In the genomic region with DNA sequence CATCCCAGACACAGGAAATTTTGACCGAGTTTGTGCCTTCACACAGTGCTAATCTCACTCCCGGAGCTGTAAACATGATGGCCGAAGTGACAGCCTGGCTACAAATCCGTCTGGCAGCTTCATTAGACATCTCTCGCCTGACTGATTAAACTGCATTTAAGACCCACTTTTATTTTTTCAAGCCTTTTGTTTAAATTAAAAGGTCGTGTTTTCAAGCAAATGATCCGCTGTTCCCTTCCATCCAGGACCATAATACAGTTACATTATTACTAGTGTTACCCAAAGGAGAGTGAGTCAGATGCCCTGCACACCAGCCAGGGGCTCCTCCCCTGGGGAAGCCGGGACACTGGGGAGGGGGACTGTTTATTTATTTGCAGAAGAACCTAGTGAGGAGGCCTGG, we compare ENCODE assay signal across 19 cellular contexts.
DNase-seq lines count a peak whose midpoint lies in the region; ATAC-seq lines count a peak whose summit lies in the region.
"Had no signal": no experiment of that assay in that cellular context is flagged by ENCODE, and none has a peak within 500 bp of the region (broad histone marks: within the 10 kb centered on the region; RNA-seq: fewer than 3 reads in every experiment).

No MANE protein-coding gene starts in this region.

- H4K5ac ChIP-seq in mesendoderm (ENCODE audit: low read length) = no peak overlapping the region

- no peak overlapping the region for H3K4ac ChIP-seq in mesendoderm (ENCODE audit: low read depth, low read length)

- H2BK120ac ChIP-seq in mesendoderm (ENCODE audit: low read depth, low read length) = no peak overlapping the region

- peaks cover 38% of the 10 kb centered on the region for H3K4me1 ChIP-seq in HUES48 (ENCODE audit: control insufficient read depth, insufficient read depth, low read length)
- no peaks in the 10 kb centered on the region for H3K4me1 ChIP-seq in mesendoderm (ENCODE audit: control insufficient read depth, low read depth, low read length)
- H3K4me1 ChIP-seq: BLaER1 had no signal

- no peak overlapping the region for H3K4me2 ChIP-seq in mesendoderm (ENCODE audit: low read length)
- H3K4me2 ChIP-seq: BLaER1, KMS-11 had no signal

- H3K4me3 ChIP-seq in HUES48 (ENCODE audit: low read depth, low read length) = no peak overlapping the region
- H3K4me3 ChIP-seq in mesendoderm (ENCODE audit: low read length) = no peak overlapping the region
- H3K4me3 ChIP-seq: BLaER1 had no signal

- H3K36me3 ChIP-seq in HUES48 (ENCODE audit: control insufficient read depth, insufficient read depth, low read length) (no peaks in the 10 kb centered on the region), mesendoderm (ENCODE audit: control insufficient read depth, insufficient read depth, low read length) (no peaks in the 10 kb centered on the region)
- H3K36me3 ChIP-seq: BLaER1 had no signal

- WGBS in mesendoderm (ENCODE audit: extremely low coverage, insufficient coverage, low lambda C conversion rate) = no CpG with 5 or more reads among the region's 8 CpGs

- H3K56ac ChIP-seq in mesendoderm (ENCODE audit: low read length) = peak overlapping the region; percentile 27

- H3K27ac ChIP-seq in HUES48 (ENCODE audit: low read depth, low read length) = peak overlapping the region; percentile 21
- H3K27ac ChIP-seq in mesendoderm (ENCODE audit: low read depth, low read length) = peak overlapping the region; percentile 87
- H3K27ac ChIP-seq: BLaER1, KMS-11 had no signal

- H3K23ac ChIP-seq in mesendoderm (ENCODE audit: low read length) = no peak overlapping the region

- DNase-seq in D341Med (ENCODE audit: low spot score) (peak; percentile 67), NCI-H82 (lab: John Stamatoyannopoulos, UW) (peak; percentile 99), mesendoderm (peak; percentile 63), ureter (ENCODE audit: low spot score) (no peak), ecto neural progenitor cell (ENCODE audit: low spot score) (no peak)
- no peak for DNase-seq in activated T-cell treated with anti-CD3 and anti-CD28 coated beads, Interleukin-2, amount 50 U/mL, for 48 hours
- DNase-seq: 8988T, DMS 273 treated with DMSO at 0.1 percent for 48 hours, NCI-H1436, NCI-H2081 treated with DMSO at 0.1 percent for 48 hours, NCI-H226, NCI-H526 treated with DMSO at 0.1 percent for 48 hours, OCI-M1, RPMI8226, SIG-M5 had no signal

- peak overlapping the region; percentile 27 for H2BK15ac ChIP-seq in mesendoderm (replicated peaks; ENCODE audit: low read depth)

- H3K9ac ChIP-seq in HUES48 (ENCODE audit: low read depth, low read length) = no peak overlapping the region
- no peak overlapping the region for H3K9ac ChIP-seq in mesendoderm (ENCODE audit: low read length)
- H3K9ac ChIP-seq: BLaER1, KMS-11 had no signal

- no peaks in the 10 kb centered on the region for H3K9me3 ChIP-seq in HUES48 (ENCODE audit: control insufficient read depth, insufficient read depth, low read length)
- H3K9me3 ChIP-seq: BLaER1 had no signal

- H3K27me3 ChIP-seq in HUES48 (ENCODE audit: control insufficient read depth, insufficient read depth, low read length) = peaks cover 5% of the 10 kb centered on the region
- H3K27me3 ChIP-seq in mesendoderm (ENCODE audit: insufficient read depth, low read length, poor library complexity) = no peaks in the 10 kb centered on the region
- H3K27me3 ChIP-seq: BLaER1 had no signal

- H2AK5ac ChIP-seq in mesendoderm (ENCODE audit: low read length) = no peak overlapping the region

- H3K79me1 ChIP-seq in mesendoderm (ENCODE audit: low read length) = no peaks in the 10 kb centered on the region

- no peaks in the 10 kb centered on the region for H3K79me2 ChIP-seq in mesendoderm (ENCODE audit: control insufficient read depth, insufficient read depth, low read length)

- peak overlapping the region; percentile 84 for H3K18ac ChIP-seq in mesendoderm (ENCODE audit: low read length)

- H4K8ac ChIP-seq in mesendoderm (ENCODE audit: low read depth, low read length) = no peak overlapping the region

- H2BK5ac ChIP-seq in mesendoderm (ENCODE audit: low read length) = no peak overlapping the region

- no peak for ATAC-seq in GM18873 (IDR thresholded peaks at IDR 0.05; ENCODE audit: low FRiP score, unreplicated experiment)

Comparison
In these comparisons a context has a peak if more than half of its experiments do, and no peak if none do; other contexts are left out.
1. DNase-seq: peak in D341Med (single experiment), NCI-H82 (single experiment) and mesendoderm (single experiment); none in ureter (single experiment), activated T-cell treated with anti-CD3 and anti-CD28 coated beads, Interleukin-2, amount 50 U/mL, for 48 hours (0 of 2) and ecto neural progenitor cell (single experiment).